9 cellular contexts compared by ENCODE assay signal in the genomic region with DNA sequence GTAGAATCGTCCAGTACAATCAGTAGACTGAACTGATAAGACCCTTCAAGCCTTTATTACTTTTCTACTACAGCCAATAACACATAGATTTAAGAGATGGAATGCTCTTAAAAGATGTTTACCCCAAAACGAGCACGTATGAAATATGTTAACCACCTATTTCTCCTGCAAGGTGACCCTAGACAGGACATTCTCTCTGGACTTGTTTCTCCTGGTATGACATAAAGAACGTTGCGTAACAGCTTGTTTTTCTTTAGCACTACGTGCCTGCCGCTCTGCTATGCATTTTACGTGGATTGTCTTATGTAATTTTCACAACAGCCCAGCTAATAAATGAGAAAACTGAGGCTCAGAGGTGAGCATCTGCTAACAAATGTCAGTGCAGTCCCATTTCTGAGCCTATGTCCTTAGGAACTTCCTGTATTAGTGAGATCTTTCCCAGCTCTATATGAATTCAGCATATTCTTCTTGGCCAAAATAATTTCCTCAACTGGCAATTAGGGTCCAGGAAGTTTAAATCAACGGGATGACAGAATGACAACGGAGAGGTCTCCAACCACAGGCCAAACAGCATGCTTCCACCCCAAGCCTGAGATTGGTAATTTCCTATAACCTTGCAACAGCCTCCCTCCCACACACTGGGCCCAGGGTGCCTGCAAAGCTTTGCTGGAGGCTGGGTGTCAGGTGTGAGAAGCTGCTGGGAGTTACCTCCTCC. TPM values are rescaled to one million over a fixed set of nuclear protein-coding genes. Genes with fewer than 3 reads are reported as not detected.
DNase-seq lines count a peak whose midpoint lies in the region; ATAC-seq, FAIRE-seq and TF ChIP-seq lines count a peak whose summit lies in the region.
"Had no signal": no experiment of that assay in that cellular context is flagged by ENCODE, and none has a peak within 500 bp of the region (broad histone marks: within the 10 kb centered on the region; RNA-seq: fewer than 3 reads in every experiment).

No MANE protein-coding gene starts in this region.

- no peak for ATAC-seq in activated T-cell treated with anti-CD3 and anti-CD28 coated beads, Interleukin-2, amount 50 U/mL, for 4 hours
- ATAC-seq in sciatic nerve (no peak), GM18520 (IDR thresholded peaks at IDR 0.05; ENCODE audit: unreplicated experiment) (no peak)

- H3K36me3 Mint-ChIP-seq in activated T-cell treated with anti-CD3 and anti-CD28 coated beads, Interleukin-2, amount 50 U/mL, for 4 hours (ENCODE audit: insufficient read depth) = peaks cover 41% of the 10 kb centered on the region

- H3K4me1 ChIP-seq in keratinocyte (ENCODE audit: control insufficient read depth, extremely low read depth, insufficient read depth, low read length) = peaks cover 39% of the 10 kb centered on the region

- peaks cover 13 to 31% of the 10 kb centered on the region in 2 experiments for H3K36me3 ChIP-seq in keratinocyte (ENCODE audit: control insufficient read depth in 2 of 2, extremely low read depth in 1 of 2, insufficient read depth in 2 of 2, low read length in 2 of 2)

- H3K79me2 ChIP-seq in keratinocyte (ENCODE audit: control insufficient read depth, insufficient read depth, low read length) = peaks cover 15% of the 10 kb centered on the region

- no peaks in the 10 kb centered on the region for H3K27me3 ChIP-seq in keratinocyte (ENCODE audit: control insufficient read depth, extremely low read depth, insufficient read depth, low read length)
- H3K27me3 ChIP-seq: SJSA1 had no signal

- H3K27ac ChIP-seq in keratinocyte (ENCODE audit: control insufficient read depth, insufficient read depth, low read length) = peak overlapping the region; percentile 98
- H3K27ac ChIP-seq: SJSA1 had no signal

- DNase-seq in KBM-7 = peak; percentile 69
- peak; percentile 45 for DNase-seq in activated T-cell treated with anti-CD3 and anti-CD28 coated beads, Interleukin-2, amount 50 U/mL, for 4 hours
- DNase-seq in keratinocyte (ENCODE audit: low read depth, low spot score) = no peak
- DNase-seq in stimulated activated CD8-positive, alpha-beta memory T cell treated with anti-CD3 and anti-CD28 coated beads, Interleukin-7, amount 100 ng/mL, for 4 hours (ENCODE audit: low read depth in 2 of 2) = peak; percentile 31 to 41
- DNase-seq in sciatic nerve (ENCODE audit: low spot score) = no peak
- no peak for DNase-seq in cortex of kidney (lab: John Stamatoyannopoulos, UW)
- no peak for DNase-seq in NCI-H345 (lab: John Stamatoyannopoulos, UW)

- peaks cover 7% of the 10 kb centered on the region for H3K9me1 ChIP-seq in keratinocyte (ENCODE audit: control insufficient read depth, extremely low read depth, insufficient read depth, low read length)

- peak overlapping the region; percentile 99 for H3K9ac ChIP-seq in keratinocyte (ENCODE audit: control insufficient read depth, extremely low read depth, insufficient read depth, low read length)

- no peaks in the 10 kb centered on the region for H3K27me3 Mint-ChIP-seq in activated T-cell treated with anti-CD3 and anti-CD28 coated beads, Interleukin-2, amount 50 U/mL, for 4 hours (ENCODE audit: low read depth)

- H2AFZ ChIP-seq in keratinocyte (ENCODE audit: control insufficient read depth, low read length) = no peak overlapping the region

- dilution Hi-C loops in keratinocyte (cut with MboI; ENCODE audit: extremely low pct_ligation_motif_present, low sequenced_read_pairs) = no loop called here

- peaks cover 16% of the 10 kb centered on the region for H4K20me1 ChIP-seq in keratinocyte (ENCODE audit: control insufficient read depth, extremely low read depth, insufficient read depth, low read length)

- H3K4me3 Mint-ChIP-seq in activated T-cell treated with anti-CD3 and anti-CD28 coated beads, Interleukin-2, amount 50 U/mL, for 4 hours = peak overlapping the region; percentile 99

- H3K4me3 ChIP-seq in keratinocyte (ENCODE audit: control insufficient read depth in 2 of 3, extremely low read depth in 1 of 3, insufficient read depth in 2 of 3, low read depth in 1 of 3, low read length in 3 of 3) = peak overlapping the region in 1 of 3 experiments; percentile 25
- H3K4me3 ChIP-seq: SJSA1 had no signal

- FAIRE-seq in keratinocyte (lab: Jason Lieb, UNC) = no peak

- H3K9me3 ChIP-seq in keratinocyte (ENCODE audit: control insufficient read depth, low read depth, low read length) = no peaks in the 10 kb centered on the region
- H3K9me3 ChIP-seq: SJSA1 had no signal

- intact Hi-C loops in sciatic nerve (cut with DNase I) = loop anchor here (5.0 kb wide), 1 partner anchor 64 kb away; no protein-coding TSS in a partner anchor

- no peak for TF ChIP-seq CTCF in keratinocyte (optimal IDR thresholded peaks at IDR 0.05 in 1 of 3, IDR thresholded peaks at IDR 0.05 in 1 of 3, conservative IDR thresholded peaks at IDR 0.05 in 1 of 3; ENCODE audit: extremely low read depth in 1 of 3, insufficient read depth in 2 of 3, low read length in 3 of 3)

- peak overlapping the region; percentile 100 for H3K4me2 ChIP-seq in keratinocyte (ENCODE audit: control insufficient read depth, extremely low read depth, insufficient read depth, low read depth, low read length)

- peaks cover 38% of the 10 kb centered on the region for H3K4me1 Mint-ChIP-seq in activated T-cell treated with anti-CD3 and anti-CD28 coated beads, Interleukin-2, amount 50 U/mL, for 4 hours (ENCODE audit: low read depth)

- in situ Hi-C loops in KBM-7 (cut with MboI; ENCODE audit: low pct_unique_long_range_greater_than_20kb, low sequenced_read_pairs) = loop anchor here (25.0 kb wide), 2 partner anchors 164 to 739 kb away; no protein-coding TSS in a partner anchor

- no peaks in the 10 kb centered on the region for H3K9me3 Mint-ChIP-seq in activated T-cell treated with anti-CD3 and anti-CD28 coated beads, Interleukin-2, amount 50 U/mL, for 4 hours

RNA-seq across cellular contexts. Expression of a gene that starts 3.7 kb away (rescaled TPM):
- 100 to 1,000 TPM; 530 to 701 (median 599) TPM for total RNA-seq in activated T-cell treated with anti-CD3 and anti-CD28 coated beads, Interleukin-2, amount 50 U/mL, for 4 hours
- polyA plus RNA-seq in keratinocyte = 35.2 to 123 TPM (median 92.6 TPM) in 3 replicates
- 199 TPM for polyA plus RNA-seq in keratinocyte (2011; ENCODE audit: low read depth)
- 33.0 and 56.7 TPM in 2 replicates for polyA plus RNA-seq in keratinocyte (2011; cell fraction: cytosol; rRNA removed)
- polyA plus RNA-seq in keratinocyte (2011; cell fraction: nucleus; rRNA removed) = 250 and 467 TPM in 2 replicates
- 30.3 and 200 TPM in 2 replicates for polyA plus RNA-seq in keratinocyte (2012; ENCODE audit: low replicate concordance)
- 122 to 241 TPM (median 215 TPM) in 3 replicates for polyA minus RNA-seq in keratinocyte
- 85.2 TPM for polyA minus RNA-seq in keratinocyte (2011; cell fraction: cytosol; rRNA and poly(A)+ RNA removed)
- polyA minus RNA-seq in keratinocyte (2011; cell fraction: nucleus; rRNA and poly(A)+ RNA removed) = 232 and 287 TPM in 2 replicates
- 177 TPM for total RNA-seq in sciatic nerve

Comparison
In these comparisons a context has a peak if more than half of its experiments do, and no peak if none do; other contexts are left out.
1. DNase-seq: peak in KBM-7 (single experiment), activated T-cell treated with anti-CD3 and anti-CD28 coated beads, Interleukin-2, amount 50 U/mL, for 4 hours (single experiment) and stimulated activated CD8-positive, alpha-beta memory T cell treated with anti-CD3 and anti-CD28 coated beads, Interleukin-7, amount 100 ng/mL, for 4 hours (2 of 2); none in keratinocyte (single experiment), sciatic nerve (single experiment), cortex of kidney (single experiment) and NCI-H345 (single experiment).